ENCODE assay signal across 8 cellular contexts in genomic region chr4:188439641-188440311, GRCh38.
DNase-seq lines count a peak whose midpoint lies in the region; ATAC-seq, FAIRE-seq and TF ChIP-seq lines count a peak whose summit lies in the region.

No MANE protein-coding gene starts in this region.

- no peak for FAIRE-seq in GM12891 (lab: Jason Lieb, UNC)

- ATAC-seq in GM19455 (IDR thresholded peaks at IDR 0.05; ENCODE audit: unreplicated experiment), result no peak
- ATAC-seq in GM18519 (IDR thresholded peaks at IDR 0.05; ENCODE audit: low FRiP score, unreplicated experiment), result no peak

- TF ChIP-seq POLR2A in GM12891 (IDR thresholded peaks at IDR 0.05; ENCODE audit: low read depth, low read length), result no peak

- DNase-seq in DMS53 (lab: John Stamatoyannopoulos, UW) (peak; percentile 98), NCI-H2171 treated with DMSO at 0.1 percent for 48 hours (lab: John Stamatoyannopoulos, UW) (peak; percentile 51), dedifferentiated amniotic fluid mesenchymal stem cell (ENCODE audit: extremely low spot score) (peak; percentile 55), occipital lobe (lab: John Stamatoyannopoulos, UW) (peak; percentile 51), SKM-1 treated with dmso at 0.1 percent for 144 hours (lab: John Stamatoyannopoulos, UW; ENCODE audit: unreplicated experiment) (no peak), GM12891 (ENCODE audit: insufficient read length, low spot score) (no peak)

TF ChIP-seq in GM12891, 5 proteins besides CTCF, POLR2A, EP300 and RAD21:
- TF ChIP-seq POLR2AphosphoS5 (IDR thresholded peaks at IDR 0.05; ENCODE audit: low read depth, low read length) (no peak), PAX5 (IDR thresholded peaks at IDR 0.05; ENCODE audit: insufficient read depth, low read length, severe bottlenecking) (no peak), TAF1 (IDR thresholded peaks at IDR 0.05; ENCODE audit: low read depth, low read length) (no peak), POU2F2 (IDR thresholded peaks at IDR 0.05; ENCODE audit: low read depth, low read length) (no peak)
TF ChIP-seq in GM12891: peak in this region for 0.

Comparison
In these comparisons a context has a peak if more than half of its experiments do, and no peak if none do; other contexts are left out.
1. DNase-seq: peak in DMS53 (single experiment), NCI-H2171 treated with DMSO at 0.1 percent for 48 hours (single experiment), dedifferentiated amniotic fluid mesenchymal stem cell (single experiment) and occipital lobe (single experiment); none in SKM-1 treated with dmso at 0.1 percent for 144 hours (single experiment) and GM12891 (single experiment).